Comparison of ENCODE assay signal across 21 cellular contexts in the genomic region with DNA sequence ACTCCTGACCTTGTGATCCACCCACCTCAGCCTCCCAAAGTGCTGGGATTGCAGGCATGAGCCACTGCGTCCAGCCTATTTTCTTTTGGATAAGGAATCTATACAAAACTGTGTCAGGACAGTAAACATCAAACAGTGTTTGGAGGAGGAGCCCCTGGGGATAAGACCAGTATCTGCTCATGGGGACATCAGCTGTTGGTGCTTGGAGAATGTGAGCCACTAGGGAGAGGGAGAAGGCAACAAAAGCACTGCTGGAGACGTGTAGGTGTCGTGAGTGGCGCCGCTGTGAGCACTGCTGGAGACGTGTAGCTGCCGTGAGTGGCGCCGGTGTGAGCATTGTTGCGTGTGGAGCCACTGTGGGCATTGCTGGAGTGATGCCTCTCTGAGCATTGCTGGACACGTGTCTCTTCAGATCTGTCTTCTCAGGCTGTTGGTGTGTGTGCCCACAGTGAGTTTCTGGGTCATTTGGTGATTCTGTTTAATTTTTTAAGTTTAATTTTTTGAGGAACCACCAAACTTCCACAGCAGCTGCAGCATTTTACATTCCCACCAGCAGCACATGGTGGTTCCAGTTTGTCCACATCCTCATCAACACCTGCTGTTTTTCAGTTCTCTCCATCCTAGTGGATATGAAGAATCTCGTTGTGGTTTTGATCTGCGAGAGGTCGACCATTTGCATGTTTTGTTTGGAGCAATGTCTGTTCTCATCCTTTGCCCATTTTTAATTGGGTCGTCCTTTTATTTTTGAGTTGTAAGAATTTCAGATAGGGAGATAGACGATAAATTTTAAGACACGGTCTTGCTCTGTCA. TPM values are rescaled to one million over a fixed set of nuclear protein-coding genes. Genes with fewer than 3 reads are reported as not detected.
A peak's percentile ranks its signal among the peaks of the same experiment; 100 is the strongest.
DNase-seq lines count a peak whose midpoint lies in the region; ATAC-seq, FAIRE-seq and TF ChIP-seq lines count a peak whose summit lies in the region.
"Had no signal": no experiment of that assay in that cellular context is flagged by ENCODE, and none has a peak within 500 bp of the region (broad histone marks: within the 10 kb centered on the region; RNA-seq: fewer than 3 reads in every experiment).

No MANE protein-coding gene starts in this region.

- DNase-seq in Right ventricle myocardium superior (peak; percentile 37), cardiac septum (ENCODE audit: low spot score) (no peak), bronchial epithelial cell (ENCODE audit: low read depth) (no peak), myocyte (ENCODE audit: low read depth) (peak; percentile 80), upper lobe of right lung (peak; percentile 16)
- DNase-seq: CD4-positive, alpha-beta memory T cell; DMS79; GOT3; KG1; NCI-H1048; NCI-H146; NCI-H510A treated with DMSO at 0.1 percent for 48 hours; NCI-H82; PC-3; SJCRH30 had no signal

- TF ChIP-seq CTCF in bronchial epithelial cell (IDR thresholded peaks at IDR 0.05; ENCODE audit: insufficient read depth, low read length, severe bottlenecking) = no peak
- TF ChIP-seq CTCF in upper lobe of right lung (IDR thresholded peaks at IDR 0.05) = no peak

- no peak overlapping the region for H3K27ac ChIP-seq in upper lobe of right lung
- H3K27ac ChIP-seq: RWPE1, SJCRH30 had no signal

- no peaks in the 10 kb centered on the region for H3K4me1 ChIP-seq in upper lobe of right lung

- H3K36me3 ChIP-seq in bronchial epithelial cell (ENCODE audit: control insufficient read depth, insufficient read depth, low read length) (peaks cover 2% of the 10 kb centered on the region), upper lobe of right lung (peaks cover 8% of the 10 kb centered on the region)
- H3K36me3 ChIP-seq: SJCRH30 had no signal

- H3K27me3 ChIP-seq in bronchial epithelial cell (ENCODE audit: control insufficient read depth, insufficient read depth, low read length) = no peaks in the 10 kb centered on the region
- no peaks in the 10 kb centered on the region for H3K27me3 ChIP-seq in upper lobe of right lung
- H3K27me3 ChIP-seq: SJCRH30 had no signal

- H3K9me3 ChIP-seq in upper lobe of right lung = no peaks in the 10 kb centered on the region
- H3K9me3 ChIP-seq: SJCRH30 had no signal

- H3K4me3 ChIP-seq in bronchial epithelial cell (ENCODE audit: low read depth, low read length) (no peak overlapping the region), upper lobe of right lung (no peak overlapping the region)
- H3K4me3 ChIP-seq: SJCRH30 had no signal

- intact Hi-C loops in Right ventricle myocardium superior (cut with DNase I) (no loop called here), cardiac septum (cut with DNase I) (no loop called here), upper lobe of right lung (cut with DNase I) (no loop called here)

- ATAC-seq in Right ventricle myocardium superior (ENCODE audit: poor library complexity) (no peak), upper lobe of right lung (no peak), HG03354 (IDR thresholded peaks at IDR 0.05; ENCODE audit: poor library complexity, severe bottlenecking, unreplicated experiment) (no peak), GM21526 (IDR thresholded peaks at IDR 0.05; ENCODE audit: low FRiP score, unreplicated experiment) (no peak)
- ATAC-seq: HepG2, PC-3 had no signal

- FAIRE-seq in bronchial epithelial cell (lab: Jason Lieb, UNC) = peak; percentile 73
- FAIRE-seq: D721Med, HepG2 had no signal

RNA-seq across cellular contexts. Expression of a gene that starts 19.0 kb away (rescaled TPM):
- total RNA-seq in Right ventricle myocardium superior (3.3 TPM), cardiac septum (5.2 TPM), bronchial epithelial cell (17.9 and 24.8 TPM in 2 replicates), myocyte (10.2 and 12.5 TPM in 2 replicates), upper lobe of right lung (19.1 TPM)
- 9.7 TPM for polyA plus RNA-seq in myocyte (2012)

RNA-seq across cellular contexts. Expression of a gene that starts 22.2 kb away (rescaled TPM):
- total RNA-seq in Right ventricle myocardium superior (14.9 TPM), cardiac septum (22.7 TPM), bronchial epithelial cell (3.4 and 10.9 TPM in 2 replicates), myocyte (30.9 and 52.7 TPM in 2 replicates), upper lobe of right lung (42.4 TPM)
- 44.3 TPM for polyA plus RNA-seq in myocyte (2012)

RNA-seq across cellular contexts. Expression of a gene that starts 22.3 kb away (rescaled TPM):
- total RNA-seq in Right ventricle myocardium superior (27.9 TPM), cardiac septum (36.1 TPM), bronchial epithelial cell (52.9 and 77.1 TPM in 2 replicates), myocyte (46.1 and 56.3 TPM in 2 replicates), upper lobe of right lung (138 TPM)
- polyA plus RNA-seq in myocyte (2012) = 41.4 TPM

RNA-seq across cellular contexts. Expression of a gene that starts 32.4 kb away (rescaled TPM):
- total RNA-seq in Right ventricle myocardium superior = 8.4 TPM
- 12.9 TPM for total RNA-seq in cardiac septum
- 2.6 and 4.2 TPM in 2 replicates for total RNA-seq in bronchial epithelial cell
- total RNA-seq in myocyte = 27.6 and 30.9 TPM in 2 replicates
- polyA plus RNA-seq in myocyte (2012) = 29.2 TPM
- 49.2 TPM for total RNA-seq in upper lobe of right lung

RNA-seq across cellular contexts. Expression of a gene that starts 38.8 kb away (rescaled TPM):
- total RNA-seq in Right ventricle myocardium superior = 0.19 TPM
- 0.22 TPM for total RNA-seq in cardiac septum
- total RNA-seq in bronchial epithelial cell = under 0.01 and 0.13 TPM in 2 replicates
- 0.24 TPM in 1 of 2 replicates, not detected in the other for total RNA-seq in myocyte
- 2.7 TPM for polyA plus RNA-seq in myocyte (2012)
- total RNA-seq in upper lobe of right lung = 0.20 TPM
- total RNA-seq: M059J, PC-3, SJCRH30 had no signal

Comparison
In these comparisons a context has a peak if more than half of its experiments do, and no peak if none do; other contexts are left out.
1. DNase-seq: peak in Right ventricle myocardium superior (single experiment), myocyte (single experiment) and upper lobe of right lung (single experiment); none in cardiac septum (single experiment) and bronchial epithelial cell (single experiment).